In genomic region chr22:24540470-24540869, GRCh38 we compare ENCODE assay signal across 17 cellular contexts. TPM values are rescaled to one million over a fixed set of nuclear protein-coding genes. Genes with fewer than 3 reads are reported as not detected.
"Had no signal": no experiment of that assay in that cellular context is flagged by ENCODE, and none has a peak within 500 bp of the region (broad histone marks: within the 10 kb centered on the region; RNA-seq: fewer than 3 reads in every experiment).

No MANE protein-coding gene starts in this region.

- DNase-seq: activated CD4-positive, alpha-beta T cell treated with anti-CD3 and anti-CD28 coated beads, Interleukin-2, amount 50 U/mL, for 1 hour; activated gamma-delta T cell treated with Interleukin-2 at 50 U/mL for 16 hours; activated naive CD8-positive, alpha-beta T cell treated with anti-CD3 and anti-CD28 coated beads for 36 hours; activated T-cell treated with anti-CD3 and anti-CD28 coated beads, Interleukin-2, amount 50 U/mL, for 72 hours; anterior cingulate cortex; dorsolateral prefrontal cortex; foreskin fibroblast; heart right ventricle; mesendoderm; nephron progenitor cell; ovary; thyroid gland; uterus had no signal

- H3K4me3 ChIP-seq: dorsolateral prefrontal cortex, esophagus muscularis mucosa, heart right ventricle, ovary, thyroid gland, uterus had no signal

- H3K36me3 ChIP-seq: ovary, uterus had no signal

- H3K4me3 Mint-ChIP-seq: activated naive CD8-positive, alpha-beta T cell treated with anti-CD3 and anti-CD28 coated beads for 36 hours; activated T-cell treated with anti-CD3 and anti-CD28 coated beads, Interleukin-2, amount 50 U/mL, for 72 hours; nephron progenitor cell; WTC11 had no signal

- H3K9me3 ChIP-seq: esophagus muscularis mucosa, heart right ventricle, ovary, thyroid gland, uterus had no signal

- H3K27ac Mint-ChIP-seq: activated naive CD8-positive, alpha-beta T cell treated with anti-CD3 and anti-CD28 coated beads for 36 hours; activated T-cell treated with anti-CD3 and anti-CD28 coated beads, Interleukin-2, amount 50 U/mL, for 72 hours; nephron progenitor cell had no signal

- H3K9me3 Mint-ChIP-seq: activated naive CD8-positive, alpha-beta T cell treated with anti-CD3 and anti-CD28 coated beads for 36 hours; activated T-cell treated with anti-CD3 and anti-CD28 coated beads, Interleukin-2, amount 50 U/mL, for 72 hours; nephron progenitor cell; WTC11 had no signal

- ATAC-seq: activated T-cell treated with anti-CD3 and anti-CD28 coated beads, Interleukin-2, amount 50 U/mL, for 72 hours; heart right ventricle; WTC11 had no signal

- H3K27me3 Mint-ChIP-seq: activated naive CD8-positive, alpha-beta T cell treated with anti-CD3 and anti-CD28 coated beads for 36 hours had no signal

- H3K4me1 ChIP-seq: uterus had no signal

- H3K27me3 ChIP-seq: dorsolateral prefrontal cortex, esophagus muscularis mucosa, heart right ventricle, ovary, thyroid gland, uterus had no signal

- H3K4me1 Mint-ChIP-seq: activated naive CD8-positive, alpha-beta T cell treated with anti-CD3 and anti-CD28 coated beads for 36 hours; nephron progenitor cell; WTC11 had no signal

- FAIRE-seq: endometrium, islet of Langerhans had no signal

- H3K27ac ChIP-seq: esophagus muscularis mucosa, ovary, thyroid gland, uterus had no signal

RNA-seq across cellular contexts. Expression of gene UPB1, which starts 45.3 kb away (rescaled TPM):
- total RNA-seq: thyroid gland had no signal
